18 cellular contexts compared by ENCODE assay signal in the genomic region with DNA sequence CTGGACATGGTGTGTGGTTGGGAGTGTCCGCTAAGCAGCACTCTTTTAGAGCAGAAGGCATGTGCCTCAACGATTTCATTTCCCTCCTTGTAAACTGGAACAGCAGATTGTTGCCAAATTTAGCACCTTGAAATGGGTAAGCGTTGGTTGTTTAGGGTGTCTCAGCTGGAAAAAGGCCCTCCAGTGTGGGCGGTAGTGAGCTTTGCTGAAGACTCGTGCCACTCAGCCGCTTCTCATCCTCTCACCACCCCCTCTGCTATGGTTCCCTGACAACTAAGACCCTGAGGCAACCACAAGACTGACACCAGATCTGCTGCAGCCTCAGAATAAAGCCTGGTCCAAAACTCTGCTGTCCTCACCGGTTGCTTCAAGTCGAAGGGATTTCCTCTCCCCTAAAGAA. TPM values are rescaled to one million over a fixed set of nuclear protein-coding genes. Genes with fewer than 3 reads are reported as not detected.
DNase-seq lines count a peak whose midpoint lies in the region; ATAC-seq and TF ChIP-seq lines count a peak whose summit lies in the region.
"Had no signal": no experiment of that assay in that cellular context is flagged by ENCODE, and none has a peak within 500 bp of the region (broad histone marks: within the 10 kb centered on the region; RNA-seq: fewer than 3 reads in every experiment).

No MANE protein-coding gene starts in this region.

- no peaks in the 10 kb centered on the region for H3K9me3 Mint-ChIP-seq in activated T-cell treated with anti-CD3 and anti-CD28 coated beads, Interleukin-2, amount 50 U/mL, for 24 hours
- H3K9me3 Mint-ChIP-seq in activated T-cell treated with anti-CD3 and anti-CD28 coated beads, Interleukin-2, amount 50 U/mL, for 72 hours, result no peaks in the 10 kb centered on the region
- no peaks in the 10 kb centered on the region for H3K9me3 Mint-ChIP-seq in stimulated activated naive B cell treated with anti-CD40 and anti-IgM and Interleukin-4, amounts not matched to agents 10 μg/mL and 1 μg/mL and 100 μg/mL, for 72 hours

- no peak overlapping the region for H3K9ac ChIP-seq in KMS-11

- H3K27me3 Mint-ChIP-seq in activated T-cell treated with anti-CD3 and anti-CD28 coated beads, Interleukin-2, amount 50 U/mL, for 24 hours, result no peaks in the 10 kb centered on the region
- no peaks in the 10 kb centered on the region for H3K27me3 Mint-ChIP-seq in activated T-cell treated with anti-CD3 and anti-CD28 coated beads, Interleukin-2, amount 50 U/mL, for 72 hours (ENCODE audit: low read depth)
- no peaks in the 10 kb centered on the region for H3K27me3 Mint-ChIP-seq in stimulated activated naive B cell treated with anti-CD40 and anti-IgM and Interleukin-4, amounts not matched to agents 10 μg/mL and 1 μg/mL and 100 μg/mL, for 72 hours

- H3K27me3 ChIP-seq in KMS-11 (ENCODE audit: insufficient read depth, low read depth), result no peaks in the 10 kb centered on the region
- H3K27me3 ChIP-seq in esophagus squamous epithelium, result no peaks in the 10 kb centered on the region

- H3K36me3 ChIP-seq in KMS-11 (ENCODE audit: insufficient read depth) (peaks cover 61% of the 10 kb centered on the region; the same call in 1 of the 2 replicates), esophagus squamous epithelium (peaks cover 47 to 100% (median 79%) of the 10 kb centered on the region in 3 donors)

- DNase-seq in activated T-cell treated with anti-CD3 and anti-CD28 coated beads, Interleukin-2, amount 50 U/mL, for 24 hours, result no peak
- no peak for DNase-seq in activated T-cell treated with anti-CD3 and anti-CD28 coated beads, Interleukin-2, amount 50 U/mL, for 72 hours
- DNase-seq in foreskin melanocyte (peak; percentile 96), esophagus squamous epithelium (lab: John Stamatoyannopoulos, UW) (no peak)
- DNase-seq in stimulated activated naive B cell treated with anti-CD40 and anti-IgM and Interleukin-4, amounts not matched to agents 10 μg/mL and 1 μg/mL and 100 μg/mL, for 72 hours, result no peak
- DNase-seq: C1 segment of cervical spinal cord, DMS79, KG1, NCI-H1417, NCI-H187, NCI-H2107, NCI-H510A, NCI-H774, OCI-M1, Right ventricle myocardium superior had no signal

- intact Hi-C loops in esophagus squamous epithelium (cut with DNase I), result no loop called here

- WGBS in esophagus squamous epithelium, 2 donors, result 80 to 81% methylated on average over 8 of the region's 8 CpGs

- peaks cover 16% of the 10 kb centered on the region for H3K79me2 ChIP-seq in KMS-11 (ENCODE audit: insufficient read depth, low read depth)

- peak overlapping the region; percentile 70 for H3K27ac Mint-ChIP-seq in activated T-cell treated with anti-CD3 and anti-CD28 coated beads, Interleukin-2, amount 50 U/mL, for 24 hours
- H3K27ac Mint-ChIP-seq in activated T-cell treated with anti-CD3 and anti-CD28 coated beads, Interleukin-2, amount 50 U/mL, for 72 hours, result no peak overlapping the region
- H3K27ac Mint-ChIP-seq in stimulated activated naive B cell treated with anti-CD40 and anti-IgM and Interleukin-4, amounts not matched to agents 10 μg/mL and 1 μg/mL and 100 μg/mL, for 72 hours, result peak overlapping the region; percentile 71

- H2AFZ ChIP-seq in KMS-11 (ENCODE audit: low read depth), result no peak overlapping the region

- H4K20me1 ChIP-seq in KMS-11 (ENCODE audit: insufficient read depth), result peaks cover 11% of the 10 kb centered on the region; the same call in 1 of the 2 replicates

- H3K4me1 ChIP-seq in KMS-11 (ENCODE audit: low read depth, poor library complexity, severe bottlenecking) (peaks cover 5% of the 10 kb centered on the region), esophagus squamous epithelium (no peaks in the 10 kb centered on the region)

- peaks cover 99% of the 10 kb centered on the region for H3K36me3 Mint-ChIP-seq in activated T-cell treated with anti-CD3 and anti-CD28 coated beads, Interleukin-2, amount 50 U/mL, for 24 hours (ENCODE audit: low read depth)
- peaks cover 19 to 46% of the 10 kb centered on the region in 2 donors for H3K36me3 Mint-ChIP-seq in activated T-cell treated with anti-CD3 and anti-CD28 coated beads, Interleukin-2, amount 50 U/mL, for 72 hours (ENCODE audit: insufficient read depth in 2 of 2)
- H3K36me3 Mint-ChIP-seq in stimulated activated naive B cell treated with anti-CD40 and anti-IgM and Interleukin-4, amounts not matched to agents 10 μg/mL and 1 μg/mL and 100 μg/mL, for 72 hours, result peaks cover 30 to 48% of the 10 kb centered on the region in 2 donors

- no peak for TF ChIP-seq CTCF in KMS-11 (conservative IDR thresholded peaks at IDR 0.05; ENCODE audit: low read depth, low read length)
- no peak for TF ChIP-seq CTCF in esophagus squamous epithelium (IDR thresholded peaks at IDR 0.05)

- TF ChIP-seq POLR2A in esophagus squamous epithelium (IDR thresholded peaks at IDR 0.05), result no peak

- no peak overlapping the region for H3K4me3 Mint-ChIP-seq in activated T-cell treated with anti-CD3 and anti-CD28 coated beads, Interleukin-2, amount 50 U/mL, for 24 hours
- H3K4me3 Mint-ChIP-seq in activated T-cell treated with anti-CD3 and anti-CD28 coated beads, Interleukin-2, amount 50 U/mL, for 72 hours, result no peak overlapping the region
- no peak overlapping the region for H3K4me3 Mint-ChIP-seq in stimulated activated naive B cell treated with anti-CD40 and anti-IgM and Interleukin-4, amounts not matched to agents 10 μg/mL and 1 μg/mL and 100 μg/mL, for 72 hours

- no peak overlapping the region for H3K4me2 ChIP-seq in KMS-11

- H3K9me3 ChIP-seq in esophagus squamous epithelium, result no peaks in the 10 kb centered on the region

- H3K27ac ChIP-seq in KMS-11, result 0 out of 2 replicates have a peak overlapping the region, but pooled peaks have one; percentile 11
- H3K27ac ChIP-seq in esophagus squamous epithelium, result no peak overlapping the region

- H3K4me3 ChIP-seq in KMS-11 (IDR thresholded peaks at IDR 0.05; ENCODE audit: insufficient read depth, low read depth, low read length), result no peak overlapping the region
- H3K4me3 ChIP-seq in esophagus squamous epithelium, result no peak overlapping the region

- no peak for ATAC-seq in activated T-cell treated with anti-CD3 and anti-CD28 coated beads, Interleukin-2, amount 50 U/mL, for 72 hours (replicated peaks in 1 of 2)
- ATAC-seq in stimulated activated naive B cell treated with anti-CD40 and anti-IgM and Interleukin-4, amounts not matched to agents 10 μg/mL and 1 μg/mL and 100 μg/mL, for 72 hours (replicated peaks), result no peak
- no peak for ATAC-seq in GM21381 (IDR thresholded peaks at IDR 0.05; ENCODE audit: unreplicated experiment)
- ATAC-seq: HepG2 had no signal

- H3K4me1 Mint-ChIP-seq in activated T-cell treated with anti-CD3 and anti-CD28 coated beads, Interleukin-2, amount 50 U/mL, for 24 hours (ENCODE audit: low read depth), result peaks cover 31% of the 10 kb centered on the region
- peaks cover 7% of the 10 kb centered on the region for H3K4me1 Mint-ChIP-seq in activated T-cell treated with anti-CD3 and anti-CD28 coated beads, Interleukin-2, amount 50 U/mL, for 72 hours (ENCODE audit: low read depth)
- peaks cover 4 to 6% of the 10 kb centered on the region in 2 donors for H3K4me1 Mint-ChIP-seq in stimulated activated naive B cell treated with anti-CD40 and anti-IgM and Interleukin-4, amounts not matched to agents 10 μg/mL and 1 μg/mL and 100 μg/mL, for 72 hours

RNA-seq across cellular contexts. Expression of a gene that starts 9.9 kb away (rescaled TPM):
- total RNA-seq in activated T-cell treated with anti-CD3 and anti-CD28 coated beads, Interleukin-2, amount 50 U/mL, for 72 hours, result 100 to 1,000 TPM; 158 to 164 TPM
- total RNA-seq in esophagus squamous epithelium, result 10 to 100 TPM in 2 of 4 donors, 1 to 10 TPM in 2; 3.8 to 16.9 (median 10.6) TPM
- total RNA-seq: HepG2 had no signal

RNA-seq across cellular contexts. Expression of a gene that starts 10.6 kb away (rescaled TPM):
- total RNA-seq in activated T-cell treated with anti-CD3 and anti-CD28 coated beads, Interleukin-2, amount 50 U/mL, for 72 hours, result 100 to 1,000 TPM; 246 to 256 TPM
- 100 to 1,000 TPM in 2 of 4 donors, 10 to 100 TPM in 2; 81.6 to 116 (median 104) TPM for total RNA-seq in esophagus squamous epithelium

RNA-seq across cellular contexts. Expression of a gene that starts 29.4 kb away (rescaled TPM):
- 10 to 100 TPM; 19.7 to 25.5 TPM for total RNA-seq in activated T-cell treated with anti-CD3 and anti-CD28 coated beads, Interleukin-2, amount 50 U/mL, for 72 hours
- total RNA-seq in esophagus squamous epithelium, result 10 to 100 TPM; 23.9 to 68.7 (median 45.8) TPM

RNA-seq across cellular contexts. Expression of a gene that starts 29.5 kb away (rescaled TPM):
- total RNA-seq in activated T-cell treated with anti-CD3 and anti-CD28 coated beads, Interleukin-2, amount 50 U/mL, for 72 hours, result 10 to 100 TPM; 78.6 to 92.9 TPM
- 10 to 100 TPM; 44.0 to 60.1 (median 50.7) TPM for total RNA-seq in esophagus squamous epithelium

RNA-seq across cellular contexts. Expression of a gene that starts 30.7 kb away (rescaled TPM):
- total RNA-seq in activated T-cell treated with anti-CD3 and anti-CD28 coated beads, Interleukin-2, amount 50 U/mL, for 72 hours, result 10 to 100 TPM; 17.4 to 18.4 TPM
- 10 to 100 TPM; 10.4 to 31.5 (median 19.5) TPM for total RNA-seq in esophagus squamous epithelium

Comparison
In these comparisons a context has a peak if more than half of its experiments do, and no peak if none do; other contexts are left out.
1. RNA of a gene that starts 9.9 kb away (total RNA-seq): 158 to 164 TPM in activated T-cell treated with anti-CD3 and anti-CD28 coated beads, Interleukin-2, amount 50 U/mL, for 72 hours; 3.8 to 16.9 TPM in esophagus squamous epithelium; every median in the first group is over 4 times any median in the second.